In genomic region chr3:14947886-14948608, GRCh38 we compare ENCODE assay signal across 8 cellular contexts. TPM values are rescaled to one million over a fixed set of nuclear protein-coding genes. Genes with fewer than 3 reads are reported as not detected.
DNase-seq lines count a peak whose midpoint lies in the region; ATAC-seq and TF ChIP-seq lines count a peak whose summit lies in the region.

No MANE protein-coding gene starts in this region.

- intact Hi-C loops in adrenal gland (cut with DNase I) (loop anchor here in 1 of 2 donors (10.0 kb wide), 1 partner anchor 57 kb away; no protein-coding TSS in a partner anchor), heart left ventricle (cut with DNase I) (loop anchor here in 5 of 10 donors (1.0 to 10.0 kb wide), 5 partner anchors 44 to 297 kb away; partner anchors contain the start of genes CCDC174 (in 1 of the 5) and RBSN (in 1 of the 5))

- peak overlapping the region; percentile 66 to 100 (median 94) for H3K4me3 ChIP-seq in adrenal gland
- peak overlapping the region; percentile 70 to 95 (median 90) for H3K4me3 ChIP-seq in heart left ventricle

- no peaks in the 10 kb centered on the region for H3K9me3 Mint-ChIP-seq in type B pancreatic cell

- 0 to 2% (median 0%) methylated on average over 4 to 71 of the region's 79 CpGs for WGBS in adrenal gland, 4 donors
- WGBS in heart left ventricle, 4 donors: 0 to 1% (median 1%) methylated on average over 34 to 79 of the region's 79 CpGs

- H3K9me3 ChIP-seq in adrenal gland (replicated peaks in 1 of 3) (no peaks in the 10 kb centered on the region), heart left ventricle (no peaks in the 10 kb centered on the region)

- H3K27ac ChIP-seq in adrenal gland (peak overlapping the region; percentile 96 to 99 (median 99)), heart left ventricle (peak overlapping the region; percentile 98 to 100 (median 99))

- H3K4me3 Mint-ChIP-seq in type B pancreatic cell: peak overlapping the region; percentile 99

- TF ChIP-seq CTCF in GM13976 (IDR thresholded peaks at IDR 0.05; ENCODE audit: borderline replicate concordance, control extremely low read depth, extremely low read depth, insufficient read depth, missing control alignments): no peak
- TF ChIP-seq CTCF in adrenal gland (IDR thresholded peaks at IDR 0.05): no peak
- no peak for TF ChIP-seq CTCF in heart left ventricle (IDR thresholded peaks at IDR 0.05)
- no peak for TF ChIP-seq CTCF in type B pancreatic cell (conservative IDR thresholded peaks at IDR 0.05)

- H3K36me3 ChIP-seq in adrenal gland (replicated peaks in 1 of 2) (peaks cover 0 to 17% of the 10 kb centered on the region in 2 donors), heart left ventricle (peaks cover 0 to 48% (median 28%) of the 10 kb centered on the region in 9 donors)

- no peaks in the 10 kb centered on the region for H3K27me3 Mint-ChIP-seq in type B pancreatic cell

- peak; percentile 99 for DNase-seq in GM13976 (ENCODE audit: low spot score)
- peak; percentile 34 for DNase-seq in NCI-H1436 treated with DMSO at 0.1 percent for 48 hours (lab: John Stamatoyannopoulos, UW)
- DNase-seq in T follicular helper cell (ENCODE audit: low read depth): peak; percentile 94
- DNase-seq in adrenal gland: peak; percentile 97 to 98 (median 98)
- DNase-seq in heart left ventricle: peak; percentile 98
- peak; percentile 99 for DNase-seq in pons (ENCODE audit: low spot score)
- DNase-seq in type B pancreatic cell (ENCODE audit: extremely low spot score, unreplicated experiment): peak; percentile 96

- peak overlapping the region; percentile 100 for H3K27ac Mint-ChIP-seq in type B pancreatic cell

- H3K4me1 Mint-ChIP-seq in type B pancreatic cell (ENCODE audit: unreplicated experiment): peaks cover 37% of the 10 kb centered on the region

- peaks cover 14 to 34% of the 10 kb centered on the region in 2 donors for H3K4me1 ChIP-seq in adrenal gland (replicated peaks in 1 of 2)
- H3K4me1 ChIP-seq in heart left ventricle: peaks cover 6 to 49% (median 34%) of the 10 kb centered on the region in 12 donors

- H3K36me3 Mint-ChIP-seq in type B pancreatic cell: peaks cover 36% of the 10 kb centered on the region

- in situ Hi-C loops in GM13976 (cut with MboI; ENCODE audit: low sequenced_read_pairs, unreplicated experiment): no loop called here

- TF ChIP-seq POLR2A in adrenal gland (IDR thresholded peaks at IDR 0.05) (no peak), heart left ventricle (IDR thresholded peaks at IDR 0.05) (peak in 1 of 2 donors; percentile 35)

- peak; percentile 82 for ATAC-seq in HG02852 (IDR thresholded peaks at IDR 0.05; ENCODE audit: unreplicated experiment)
- peak; percentile 97 to 100 (median 98) for ATAC-seq in heart left ventricle

- H3K27me3 ChIP-seq in adrenal gland: no peaks in the 10 kb centered on the region
- no peaks in the 10 kb centered on the region for H3K27me3 ChIP-seq in heart left ventricle

RNA-seq across cellular contexts. Expression of gene NR2C2, which starts 0.7 kb away (rescaled TPM):
- total RNA-seq in adrenal gland: 10 to 100 TPM; 13.3 to 42.2 (median 31.4) TPM
- 10 to 100 TPM in 1 of 3 donors, 1 to 10 TPM in 2; 6.4 to 15.7 (median 8.9) TPM for polyA plus RNA-seq in adrenal gland
- 10 to 100 TPM; 22.4 to 38.5 (median 29.9) TPM for total RNA-seq in heart left ventricle
- 10 to 100 TPM in 1 of 2 donors, 1 to 10 TPM in 1; 6.2 to 15.6 TPM for polyA plus RNA-seq in heart left ventricle
- 43.6 and 47.7 TPM in 2 replicates for total RNA-seq in type B pancreatic cell (ENCODE audit: low replicate concordance)

Comparison
In these comparisons a context has a peak if more than half of its experiments do, and no peak if none do; other contexts are left out.
1. Peak in every context shown above with its lines: DNase-seq, ATAC-seq, H3K4me3 ChIP-seq and H3K27ac ChIP-seq.
2. DNase-seq: peak in every context shown above with its lines; median percentile 99 in GM13976; 99 in pons; 98 in adrenal gland; 98 in heart left ventricle; 96 in type B pancreatic cell; 94 in T follicular helper cell; 34 in NCI-H1436 treated with DMSO at 0.1 percent for 48 hours.